In the genomic region with DNA sequence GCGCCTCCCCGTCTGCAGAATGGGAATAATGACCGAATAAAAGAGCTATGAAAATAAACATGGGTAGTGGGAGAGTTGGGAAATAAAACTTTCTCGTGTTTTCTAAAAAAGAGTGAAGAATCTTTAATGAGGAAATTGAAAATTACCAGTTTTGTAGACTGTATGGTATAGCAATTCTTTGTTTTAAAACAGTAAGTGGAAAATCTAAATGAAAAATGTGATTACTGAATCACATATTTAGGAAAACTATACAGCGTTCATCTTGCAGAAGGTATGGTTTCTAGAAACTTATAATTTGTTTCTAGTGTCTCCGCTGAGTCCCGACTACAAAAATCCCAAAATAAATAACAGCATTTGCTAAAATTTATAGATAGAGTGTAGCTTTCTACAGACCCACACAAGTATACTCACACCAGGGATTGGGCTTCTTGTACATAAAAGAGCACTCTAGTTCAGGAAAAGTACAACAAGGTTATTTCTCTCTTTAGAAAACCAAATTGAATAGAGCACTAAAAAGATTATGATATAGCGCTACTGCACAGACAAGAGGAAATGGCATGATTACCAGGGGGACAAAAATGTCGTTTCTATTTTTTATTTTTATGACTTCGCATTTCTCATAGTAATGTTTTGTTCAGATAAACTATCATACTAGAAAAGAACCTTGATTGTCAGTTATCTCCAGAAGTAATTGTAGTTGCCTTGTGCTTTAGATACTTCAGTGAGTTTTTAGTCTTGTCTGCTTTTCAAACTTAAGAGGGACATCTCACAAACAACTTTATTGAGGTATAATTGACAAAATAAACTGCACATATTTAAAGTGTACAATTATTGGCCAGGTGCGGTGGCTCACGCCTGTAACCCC, we compare ENCODE assay signal across 8 cellular contexts. TPM values are rescaled to one million over a fixed set of nuclear protein-coding genes. Genes with fewer than 3 reads are reported as not detected.
DNase-seq lines count a peak whose midpoint lies in the region; ATAC-seq and TF ChIP-seq lines count a peak whose summit lies in the region.

No MANE protein-coding gene starts in this region.

- H3K27me3 Mint-ChIP-seq in activated T-cell treated with anti-CD3 and anti-CD28 coated beads, Interleukin-2, amount 50 U/mL, for 72 hours (ENCODE audit: low read depth): no peaks in the 10 kb centered on the region

- peaks cover 7 to 8% of the 10 kb centered on the region in 2 donors for H3K36me3 Mint-ChIP-seq in activated T-cell treated with anti-CD3 and anti-CD28 coated beads, Interleukin-2, amount 50 U/mL, for 72 hours (ENCODE audit: insufficient read depth in 2 of 2)

- no peaks in the 10 kb centered on the region for H3K9me3 Mint-ChIP-seq in activated T-cell treated with anti-CD3 and anti-CD28 coated beads, Interleukin-2, amount 50 U/mL, for 72 hours

- peak overlapping the region; percentile 98 to 100 for H3K27ac ChIP-seq in tibial artery

- peak overlapping the region; percentile 81 for H3K27ac Mint-ChIP-seq in activated T-cell treated with anti-CD3 and anti-CD28 coated beads, Interleukin-2, amount 50 U/mL, for 72 hours

- intact Hi-C loops in tibial artery (cut with DNase I; ENCODE audit: low total_unique reads): loop anchor here (5.0 kb wide), 1 partner anchor 256 kb away; no protein-coding TSS in a partner anchor

- H3K9ac ChIP-seq in adipocyte (ENCODE audit: low read length): peak overlapping the region; percentile 82

- peaks cover 50% of the 10 kb centered on the region for H3K4me1 Mint-ChIP-seq in activated T-cell treated with anti-CD3 and anti-CD28 coated beads, Interleukin-2, amount 50 U/mL, for 72 hours (ENCODE audit: low read depth)

- no peak for ATAC-seq in activated T-cell treated with anti-CD3 and anti-CD28 coated beads, Interleukin-2, amount 50 U/mL, for 72 hours (replicated peaks in 1 of 2)
- ATAC-seq in HG03378 (IDR thresholded peaks at IDR 0.05; ENCODE audit: unreplicated experiment) (no peak), HG02885 (IDR thresholded peaks at IDR 0.05; ENCODE audit: poor library complexity, unreplicated experiment) (no peak), GM21381 (IDR thresholded peaks at IDR 0.05; ENCODE audit: unreplicated experiment) (no peak)

- H3K4me3 ChIP-seq in adipocyte (ENCODE audit: low read length) (peak overlapping the region; percentile 86), tibial artery (peak overlapping the region; percentile 96 to 98)

- no peaks in the 10 kb centered on the region for H3K9me3 ChIP-seq in adipocyte (ENCODE audit: control insufficient read depth, low read length)
- no peaks in the 10 kb centered on the region for H3K9me3 ChIP-seq in tibial artery

- no peak for DNase-seq in activated T-cell treated with anti-CD3 and anti-CD28 coated beads, Interleukin-2, amount 50 U/mL, for 72 hours
- DNase-seq in activated T-cell treated with anti-CD3 and anti-CD28 coated beads, Interleukin-2, amount 50 U/mL, for 1 hour: no peak
- DNase-seq in adipocyte (ENCODE audit: low read depth): no peak
- DNase-seq in left kidney (ENCODE audit: low read depth, low spot score): peak; percentile 9
- no peak for DNase-seq in tibial artery

- no peak for TF ChIP-seq CTCF in tibial artery (IDR thresholded peaks at IDR 0.05)

- H3K27me3 ChIP-seq in adipocyte (replicated peaks; ENCODE audit: control insufficient read depth, insufficient read depth, low read length): no peaks in the 10 kb centered on the region
- no peaks in the 10 kb centered on the region for H3K27me3 ChIP-seq in tibial artery

- no peaks in the 10 kb centered on the region for H3K36me3 ChIP-seq in adipocyte (ENCODE audit: control insufficient read depth, insufficient read depth, low read length, severe bottlenecking)
- no peaks in the 10 kb centered on the region for H3K36me3 ChIP-seq in tibial artery

- H3K4me1 ChIP-seq in adipocyte (ENCODE audit: control insufficient read depth, insufficient read depth, low read length): peaks cover 21% of the 10 kb centered on the region
- H3K4me1 ChIP-seq in tibial artery: peaks cover 0 to 18% (median 8%) of the 10 kb centered on the region in 4 donors

- H3K4me3 Mint-ChIP-seq in activated T-cell treated with anti-CD3 and anti-CD28 coated beads, Interleukin-2, amount 50 U/mL, for 72 hours: peak overlapping the region; percentile 92

RNA-seq across cellular contexts. Expression of gene TLK1, which starts 1.0 kb away (rescaled TPM):
- 100 to 1,000 TPM in 1 of 2 donors, 10 to 100 TPM in 1; 96.0 to 102 TPM for total RNA-seq in activated T-cell treated with anti-CD3 and anti-CD28 coated beads, Interleukin-2, amount 50 U/mL, for 72 hours
